In the genomic region with DNA sequence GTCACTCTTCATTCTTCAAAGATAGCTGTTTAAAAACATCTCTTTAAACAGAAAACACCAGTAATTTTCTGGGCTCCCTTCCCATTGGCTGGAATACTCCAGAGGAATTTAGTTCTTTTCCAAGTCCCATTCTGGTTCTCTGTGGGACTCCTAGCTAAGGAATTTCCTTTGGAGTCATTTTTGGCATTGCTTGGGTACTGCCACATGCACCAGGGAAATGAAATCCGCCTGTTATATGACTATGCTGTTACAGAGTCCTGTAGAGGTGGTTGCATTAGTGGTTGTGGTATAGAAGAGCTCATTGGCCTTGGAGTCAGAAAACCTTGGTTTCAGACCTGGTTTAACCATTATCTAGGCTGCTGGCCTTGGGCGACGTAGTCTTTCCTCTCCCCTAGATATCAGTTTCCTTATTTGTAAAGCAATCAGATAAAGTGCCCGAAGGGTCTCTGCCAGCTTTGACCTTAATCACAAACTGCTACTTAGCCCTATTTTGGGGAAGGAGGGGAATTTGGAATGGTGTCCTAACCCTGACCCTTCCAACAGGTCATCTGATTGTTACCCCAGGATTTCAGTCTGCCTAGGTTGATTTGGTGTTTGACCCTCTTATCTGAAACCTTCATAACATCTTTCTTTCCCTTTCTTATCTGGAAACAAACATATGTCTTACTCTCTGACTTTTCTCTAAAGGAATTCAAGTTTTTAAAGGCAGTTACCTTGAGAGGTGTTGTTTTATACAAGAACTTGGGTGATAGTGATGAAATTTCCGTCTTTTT, we compare ENCODE assay signal across 10 cellular contexts. TPM values are rescaled to one million over a fixed set of nuclear protein-coding genes. Genes with fewer than 3 reads are reported as not detected.
A peak's percentile ranks its signal among the peaks of the same experiment; 100 is the strongest.
DNase-seq lines count a peak whose midpoint lies in the region; ATAC-seq and TF ChIP-seq lines count a peak whose summit lies in the region.
"Had no signal": no experiment of that assay in that cellular context is flagged by ENCODE, and none has a peak within 500 bp of the region (broad histone marks: within the 10 kb centered on the region; RNA-seq: fewer than 3 reads in every experiment).

No MANE protein-coding gene starts in this region.

- no peaks in the 10 kb centered on the region for H3K27me3 ChIP-seq in uterus

- intact Hi-C loops in left cardiac atrium (cut with DNase I) = no loop called here
- intact Hi-C loops in uterus (cut with DNase I; ENCODE audit: low total_unique reads) = no loop called here

- H3K36me3 ChIP-seq in uterus = no peaks in the 10 kb centered on the region

- no peak overlapping the region for H3K4me3 ChIP-seq in uterus

- no peaks in the 10 kb centered on the region for H3K9me3 ChIP-seq in uterus

- H3K4me1 ChIP-seq in uterus = peaks cover 14 to 15% of the 10 kb centered on the region in 2 donors

- no peak for TF ChIP-seq CTCF in uterus (IDR thresholded peaks at IDR 0.05)

- no peak for TF ChIP-seq POLR2A in uterus (IDR thresholded peaks at IDR 0.05)

- H3K27ac ChIP-seq in uterus = peak overlapping the region; percentile 24 to 73
- H3K27ac ChIP-seq: VCaP had no signal

- ATAC-seq in GM19467 (IDR thresholded peaks at IDR 0.05; ENCODE audit: unreplicated experiment) (peak; percentile 93), left cardiac atrium (peak; percentile 43 to 75), HG02852 (IDR thresholded peaks at IDR 0.05; ENCODE audit: unreplicated experiment) (no peak)
- no peak for ATAC-seq in activated CD4-positive, CD25-positive, alpha-beta regulatory T cell treated with anti-CD3 and anti-CD28 coated beads, Interleukin-2, amount 50 U/mL, for 24 hours

- peak; percentile 36 for DNase-seq in HuH-7 (ENCODE audit: low spot score)
- no peak for DNase-seq in left cardiac atrium
- no peak for DNase-seq in uterus
- no peak for DNase-seq in NCI-H510A treated with DMSO at 0.1 percent for 48 hours (lab: John Stamatoyannopoulos, UW)
- DNase-seq: naive B cell, NCI-H146 had no signal

RNA-seq across cellular contexts. Expression of a gene that starts 13.5 kb away (rescaled TPM):
- total RNA-seq in left cardiac atrium (not detected), uterus (not detected)

Comparison
In these comparisons a context has a peak if more than half of its experiments do, and no peak if none do; other contexts are left out.
1. ATAC-seq: peak in GM19467 (single experiment) and left cardiac atrium (2 of 2); none in activated CD4-positive, CD25-positive, alpha-beta regulatory T cell treated with anti-CD3 and anti-CD28 coated beads, Interleukin-2, amount 50 U/mL, for 24 hours (0 of 2) and HG02852 (single experiment).